In genomic region chr6:111861321-111861938, GRCh38 we compare ENCODE assay signal across 15 cellular contexts. TPM values are rescaled to one million over a fixed set of nuclear protein-coding genes. Genes with fewer than 3 reads are reported as not detected.
A peak's percentile ranks its signal among the peaks of the same experiment; 100 is the strongest.
DNase-seq lines count a peak whose midpoint lies in the region; ATAC-seq, FAIRE-seq and TF ChIP-seq lines count a peak whose summit lies in the region.
"Had no signal": no experiment of that assay in that cellular context is flagged by ENCODE, and none has a peak within 500 bp of the region (broad histone marks: within the 10 kb centered on the region; RNA-seq: fewer than 3 reads in every experiment).

No MANE protein-coding gene starts in this region.

- H3K27ac Mint-ChIP-seq in activated T-helper 2 cell treated with anti-CD3 and anti-CD28 coated beads, Interferon-gamma antibody, Interleukin-2, Interleukin-4, amounts not matched to agents 10 μg/mL and 5 μg/mL and 100 μg/mL, durations not matched to agents 14 hours and 24 hours and 36 hours, result peak overlapping the region; percentile 44
- peak overlapping the region; percentile 98 for H3K27ac Mint-ChIP-seq in stimulated activated naive CD8-positive, alpha-beta T cell treated with anti-CD3 and anti-CD28 coated beads, Interleukin-15, Interleukin-2, amounts not matched to agents 100 ng/mL and 50 ng/mL, for 24 hours
- H3K27ac Mint-ChIP-seq: HFFc6; mesothelial cell of epicardium; stimulated activated memory B cell treated with anti-CD40 and anti-IgM and Interleukin-4, amounts not matched to agents 10 μg/mL and 1 μg/mL and 100 μg/mL, for 72 hours had no signal

- peak; percentile 11 to 20 for ATAC-seq in activated T-cell treated with anti-CD3 and anti-CD28 coated beads, Interleukin-2, amount 50 U/mL, for 4 hours
- ATAC-seq: stimulated activated memory B cell treated with anti-CD40 and anti-IgM and Interleukin-4, amounts not matched to agents 10 μg/mL and 1 μg/mL and 100 μg/mL, for 72 hours had no signal

- H3K4me1 Mint-ChIP-seq in activated T-cell treated with anti-CD3 and anti-CD28 coated beads, Interleukin-2, amount 50 U/mL, for 4 hours (ENCODE audit: low read depth), result peaks cover 98% of the 10 kb centered on the region
- H3K4me1 Mint-ChIP-seq in activated T-helper 2 cell treated with anti-CD3 and anti-CD28 coated beads, Interferon-gamma antibody, Interleukin-2, Interleukin-4, amounts not matched to agents 10 μg/mL and 5 μg/mL and 100 μg/mL, durations not matched to agents 14 hours and 24 hours and 36 hours (ENCODE audit: low read depth), result peaks cover 89% of the 10 kb centered on the region
- peaks cover 100% of the 10 kb centered on the region for H3K4me1 Mint-ChIP-seq in stimulated activated naive CD8-positive, alpha-beta T cell treated with anti-CD3 and anti-CD28 coated beads, Interleukin-15, Interleukin-2, amounts not matched to agents 100 ng/mL and 50 ng/mL, for 24 hours (ENCODE audit: low read depth)

- peaks cover 44% of the 10 kb centered on the region for H3K36me3 Mint-ChIP-seq in activated T-cell treated with anti-CD3 and anti-CD28 coated beads, Interleukin-2, amount 50 U/mL, for 4 hours (ENCODE audit: insufficient read depth)
- H3K36me3 Mint-ChIP-seq in activated T-helper 2 cell treated with anti-CD3 and anti-CD28 coated beads, Interferon-gamma antibody, Interleukin-2, Interleukin-4, amounts not matched to agents 10 μg/mL and 5 μg/mL and 100 μg/mL, durations not matched to agents 14 hours and 24 hours and 36 hours (ENCODE audit: low read depth), result peaks cover 74% of the 10 kb centered on the region
- H3K36me3 Mint-ChIP-seq in stimulated activated naive CD8-positive, alpha-beta T cell treated with anti-CD3 and anti-CD28 coated beads, Interleukin-15, Interleukin-2, amounts not matched to agents 100 ng/mL and 50 ng/mL, for 24 hours (ENCODE audit: low read depth), result peaks cover 65% of the 10 kb centered on the region
- H3K36me3 Mint-ChIP-seq: mesothelial cell of epicardium had no signal

- peak overlapping the region; percentile 66 for H3K4me3 Mint-ChIP-seq in activated T-cell treated with anti-CD3 and anti-CD28 coated beads, Interleukin-2, amount 50 U/mL, for 4 hours
- peak overlapping the region; percentile 15 for H3K4me3 Mint-ChIP-seq in activated T-helper 2 cell treated with anti-CD3 and anti-CD28 coated beads, Interferon-gamma antibody, Interleukin-2, Interleukin-4, amounts not matched to agents 10 μg/mL and 5 μg/mL and 100 μg/mL, durations not matched to agents 14 hours and 24 hours and 36 hours (ENCODE audit: low read depth)
- peak overlapping the region; percentile 27 for H3K4me3 Mint-ChIP-seq in stimulated activated naive CD8-positive, alpha-beta T cell treated with anti-CD3 and anti-CD28 coated beads, Interleukin-15, Interleukin-2, amounts not matched to agents 100 ng/mL and 50 ng/mL, for 24 hours
- H3K4me3 Mint-ChIP-seq: HFFc6; mesothelial cell of epicardium; stimulated activated memory B cell treated with anti-CD40 and anti-IgM and Interleukin-4, amounts not matched to agents 10 μg/mL and 1 μg/mL and 100 μg/mL, for 72 hours had no signal

- no peak for DNase-seq in activated T-cell treated with anti-CD3 and anti-CD28 coated beads, Interleukin-2, amount 50 U/mL, for 4 hours
- DNase-seq in activated T-cell treated with anti-CD3 and anti-CD28 coated beads, Interleukin-2, amount 50 U/mL, for 48 hours, result no peak
- peak; percentile 92 for DNase-seq in NCI-H2029 (lab: John Stamatoyannopoulos, UW)
- DNase-seq in activated T-helper 2 cell treated with anti-CD3 and anti-CD28 coated beads, Interferon-gamma antibody, Interleukin-2, Interleukin-4, amounts not matched to agents 10 μg/mL and 5 μg/mL and 100 μg/mL, durations not matched to agents 14 hours and 24 hours and 36 hours (ENCODE audit: low spot score), result no peak
- no peak for DNase-seq in D721Med (ENCODE audit: insufficient read length, low spot score)
- no peak for DNase-seq in activated effector memory CD4-positive, alpha-beta T cell treated with anti-CD3 and anti-CD28 coated beads, Interleukin-2, amount 50 U/mL, for 16 hours
- no peak for DNase-seq in posterior vena cava (ENCODE audit: low spot score)
- DNase-seq: activated CD8-positive, alpha-beta memory T cell treated with anti-CD3 and anti-CD28 coated beads for 24 hours; dermis blood vessel endothelial cell; HFFc6; Peyer's patch had no signal

- no peak for FAIRE-seq in D721Med (lab: Jason Lieb, UNC)

- no peaks in the 10 kb centered on the region for H3K9me3 Mint-ChIP-seq in activated T-cell treated with anti-CD3 and anti-CD28 coated beads, Interleukin-2, amount 50 U/mL, for 4 hours
- no peaks in the 10 kb centered on the region for H3K9me3 Mint-ChIP-seq in activated T-helper 2 cell treated with anti-CD3 and anti-CD28 coated beads, Interferon-gamma antibody, Interleukin-2, Interleukin-4, amounts not matched to agents 10 μg/mL and 5 μg/mL and 100 μg/mL, durations not matched to agents 14 hours and 24 hours and 36 hours
- H3K9me3 Mint-ChIP-seq in stimulated activated naive CD8-positive, alpha-beta T cell treated with anti-CD3 and anti-CD28 coated beads, Interleukin-15, Interleukin-2, amounts not matched to agents 100 ng/mL and 50 ng/mL, for 24 hours, result no peaks in the 10 kb centered on the region
- H3K9me3 Mint-ChIP-seq: HFFc6; mesothelial cell of epicardium; stimulated activated memory B cell treated with anti-CD40 and anti-IgM and Interleukin-4, amounts not matched to agents 10 μg/mL and 1 μg/mL and 100 μg/mL, for 72 hours had no signal

- H3K27me3 Mint-ChIP-seq in activated T-cell treated with anti-CD3 and anti-CD28 coated beads, Interleukin-2, amount 50 U/mL, for 4 hours (ENCODE audit: low read depth), result no peaks in the 10 kb centered on the region
- H3K27me3 Mint-ChIP-seq in activated T-helper 2 cell treated with anti-CD3 and anti-CD28 coated beads, Interferon-gamma antibody, Interleukin-2, Interleukin-4, amounts not matched to agents 10 μg/mL and 5 μg/mL and 100 μg/mL, durations not matched to agents 14 hours and 24 hours and 36 hours (ENCODE audit: low read depth), result no peaks in the 10 kb centered on the region
- no peaks in the 10 kb centered on the region for H3K27me3 Mint-ChIP-seq in stimulated activated naive CD8-positive, alpha-beta T cell treated with anti-CD3 and anti-CD28 coated beads, Interleukin-15, Interleukin-2, amounts not matched to agents 100 ng/mL and 50 ng/mL, for 24 hours
- H3K27me3 Mint-ChIP-seq: stimulated activated memory B cell treated with anti-CD40 and anti-IgM and Interleukin-4, amounts not matched to agents 10 μg/mL and 1 μg/mL and 100 μg/mL, for 72 hours had no signal

- intact Hi-C loops in activated T-helper 2 cell treated with anti-CD3 and anti-CD28 coated beads, Interferon-gamma antibody, Interleukin-2, Interleukin-4, amounts not matched to agents 10 μg/mL and 5 μg/mL and 100 μg/mL, durations not matched to agents 14 hours and 24 hours and 36 hours (cut with micrococcal nuclease), result no loop called here
- intact Hi-C loops in posterior vena cava (cut with DNase I), result no loop called here

- no peak for TF ChIP-seq CTCF in D721Med (IDR thresholded peaks at IDR 0.05; ENCODE audit: insufficient read depth, missing control alignments)

RNA-seq across cellular contexts. Expression of gene FYN, which starts 11.8 kb away (rescaled TPM):
- 100 to 1,000 TPM; 481 to 505 (median 485) TPM for total RNA-seq in activated T-cell treated with anti-CD3 and anti-CD28 coated beads, Interleukin-2, amount 50 U/mL, for 4 hours
- 359 TPM in 2 replicates for total RNA-seq in activated T-helper 2 cell treated with anti-CD3 and anti-CD28 coated beads, Interferon-gamma antibody, Interleukin-2, Interleukin-4, amounts not matched to agents 10 μg/mL and 5 μg/mL and 100 μg/mL, durations not matched to agents 14 hours and 24 hours and 36 hours
- 10 to 100 TPM; 87.0 to 94.7 TPM for total RNA-seq in posterior vena cava
- total RNA-seq: G401 had no signal

Comparison
In these comparisons a context has a peak if more than half of its experiments do, and no peak if none do; other contexts are left out.
1. H3K4me3 Mint-ChIP-seq: peak in every context shown above with its lines; median percentile 66 in activated T-cell treated with anti-CD3 and anti-CD28 coated beads, Interleukin-2, amount 50 U/mL, for 4 hours; 27 in stimulated activated naive CD8-positive, alpha-beta T cell treated with anti-CD3 and anti-CD28 coated beads, Interleukin-15, Interleukin-2, amounts not matched to agents 100 ng/mL and 50 ng/mL, for 24 hours; 15 in activated T-helper 2 cell treated with anti-CD3 and anti-CD28 coated beads, Interferon-gamma antibody, Interleukin-2, Interleukin-4, amounts not matched to agents 10 μg/mL and 5 μg/mL and 100 μg/mL, durations not matched to agents 14 hours and 24 hours and 36 hours.